In the genomic region with DNA sequence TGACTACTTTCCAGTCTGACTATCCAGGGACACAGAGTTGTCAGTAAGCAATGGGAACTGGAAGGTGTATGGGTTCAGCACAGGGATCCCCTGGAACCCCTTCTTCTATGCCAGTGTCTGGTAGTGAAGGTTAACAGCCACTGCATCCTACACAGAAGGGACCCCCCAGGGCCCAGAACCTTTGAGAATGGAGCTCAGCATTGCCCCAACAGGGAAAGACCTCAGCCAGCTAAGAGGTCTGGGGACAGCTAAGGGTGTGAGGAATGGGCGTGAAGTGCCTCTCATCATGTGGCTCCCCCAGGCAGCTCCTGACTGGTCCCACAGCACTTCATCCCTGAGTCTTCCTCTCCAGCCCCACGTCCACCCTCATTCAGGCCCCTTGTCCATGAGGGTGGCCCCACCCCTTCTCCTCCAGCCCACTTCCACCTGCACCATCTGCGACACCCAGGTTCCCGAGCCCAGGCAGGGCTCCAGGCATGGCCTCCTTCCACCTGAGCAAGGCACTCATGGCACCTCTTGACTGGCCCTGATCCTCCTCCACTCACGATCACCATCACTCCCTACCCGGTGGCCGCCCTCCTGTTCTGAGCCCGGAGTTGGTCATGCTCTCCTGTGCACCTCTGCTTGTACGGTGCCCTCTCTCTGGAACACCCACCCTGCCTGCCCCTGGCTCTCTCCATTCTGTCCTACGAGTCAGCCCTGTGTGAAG, we compare ENCODE assay signal across 1 cellular context.
A peak's percentile ranks its signal among the peaks of the same experiment; 100 is the strongest.
TF ChIP-seq lines count a peak whose summit lies in the region.

No MANE protein-coding gene starts in this region.

TF ChIP-seq in HepG2, 621 proteins besides CTCF, POLR2A, EP300 and RAD21:
- TF ChIP-seq RBFOX2 (IDR thresholded peaks at IDR 0.05; ENCODE audit: low read depth, low read length), result no peak
- no peak for TF ChIP-seq ZNF879 (CRISPR knock-in tag; IDR thresholded peaks at IDR 0.05)
- no peak for TF ChIP-seq EEA1 (CRISPR knock-in tag; IDR thresholded peaks at IDR 0.05; ENCODE audit: borderline replicate concordance)
- TF ChIP-seq AGO2 (optimal IDR thresholded peaks at IDR 0.05; ENCODE audit: low read depth, low read length), result peak; percentile 42
- TF ChIP-seq ELF3 (CRISPR knock-in tag; IDR thresholded peaks at IDR 0.05), result no peak
